ENCODE assay signal across 25 cellular contexts in genomic region chr10:132980426-132981172, GRCh38. TPM values are rescaled to one million over a fixed set of nuclear protein-coding genes. Genes with fewer than 3 reads are reported as not detected.
DNase-seq lines count a peak whose midpoint lies in the region; ATAC-seq, FAIRE-seq and TF ChIP-seq lines count a peak whose summit lies in the region.
"Had no signal": no experiment of that assay in that cellular context is flagged by ENCODE, and none has a peak within 500 bp of the region (broad histone marks: within the 10 kb centered on the region; RNA-seq: fewer than 3 reads in every experiment).

No MANE protein-coding gene starts in this region.

- CTCF ChIA-PET in HEK293 (lab: Yijun Ruan, JAX): no interaction called here
- CTCF ChIA-PET in HepG2 (lab: Yijun Ruan, JAX; ENCODE audit: low intra/inter-chr PET ratio, low total read pairs): no interaction called here
- CTCF ChIA-PET in HEK293T (lab: Yijun Ruan, JAX): no interaction called here

- no peak overlapping the region for H3K9ac ChIP-seq in HepG2 (ENCODE audit: insufficient read depth, low read depth, low read length)
- H3K9ac ChIP-seq: SK-N-SH had no signal

- in situ Hi-C loops in HepG2 (cut with HindIII; ENCODE audit: extremely low pct_ligation_motif_present, low pct_unique_long_range_greater_than_20kb): no loop called here

- H3K36me3 ChIP-seq in HEK293 (ENCODE audit: control insufficient read depth in 2 of 2, insufficient read depth in 1 of 2, low read length in 2 of 2): no peaks in the 10 kb centered on the region
- H3K36me3 ChIP-seq in HepG2 (replicated peaks in 1 of 2; ENCODE audit: control insufficient read depth in 1 of 2, insufficient read depth in 2 of 2, low read length in 2 of 2): no peaks in the 10 kb centered on the region
- H3K36me3 ChIP-seq in thyroid gland: no peaks in the 10 kb centered on the region
- H3K36me3 ChIP-seq: HAP-1 had no signal

- no peaks in the 10 kb centered on the region for H3K79me2 ChIP-seq in HepG2 (ENCODE audit: insufficient read depth, low read length)

- peak; percentile 6 for DNase-seq in RPMI8226
- DNase-seq in HepG2 (ENCODE audit: low spot score): no peak
- DNase-seq in thyroid gland: peak; percentile 36 to 39
- no peak for DNase-seq in activated CD4-positive, alpha-beta T cell treated with anti-CD3 and anti-CD28 coated beads for 48 hours
- DNase-seq in HEK293T (ENCODE audit: extremely low spot score): no peak
- DNase-seq: DND-41, MM.1S, NCI-H1048, NCI-H1417 treated with DMSO at 0.1 percent for 48 hours, NCI-H187, NCI-H446 treated with DMSO at 0.1 percent for 48 hours, NCI-H526 treated with DMSO at 0.1 percent for 48 hours, PC-3, SIG-M5, SK-N-SH had no signal

- H3K27ac ChIP-seq in HEK293 (ENCODE audit: extremely low read depth, low read depth, low read length): no peak overlapping the region
- no peak overlapping the region for H3K27ac ChIP-seq in HepG2 (ENCODE audit: extremely low read length, insufficient read depth, low read length)
- H3K27ac ChIP-seq in thyroid gland: no peak overlapping the region
- H3K27ac ChIP-seq: A549, RWPE1 had no signal

- no peak for ATAC-seq in HepG2
- ATAC-seq in GM21528 (IDR thresholded peaks at IDR 0.05; ENCODE audit: low FRiP score, unreplicated experiment): no peak
- ATAC-seq: GM12878, GM23338, PC-3 had no signal

- no peak for TF ChIP-seq CTCF in HEK293 (tag by site-specific recombination; IDR thresholded peaks at IDR 0.05)
- TF ChIP-seq CTCF in HepG2 (CRISPR knock-in tag; IDR thresholded peaks at IDR 0.05): no peak
- TF ChIP-seq CTCF in thyroid gland (IDR thresholded peaks at IDR 0.05): no peak

- no peak for TF ChIP-seq POLR2A in HepG2 (IDR thresholded peaks at IDR 0.05; ENCODE audit: insufficient read depth in 1 of 2, low read depth in 2 of 2, low read length in 2 of 2)
- TF ChIP-seq POLR2A in thyroid gland (IDR thresholded peaks at IDR 0.05): no peak

- no TSS peak for BruUV-seq in HepG2 (replicated peaks; lab: Mats Ljungman, UMichigan)

- peaks cover 12 to 67% of the 10 kb centered on the region in 2 experiments; a peak in 4 of 5 replicates for H3K27me3 ChIP-seq in HepG2 (ENCODE audit: control insufficient read depth in 1 of 2, insufficient read depth in 2 of 2, low read length in 2 of 2)
- no peaks in the 10 kb centered on the region for H3K27me3 ChIP-seq in thyroid gland

- H3K4me1 ChIP-seq in HEK293 (ENCODE audit: control insufficient read depth, insufficient read depth, low read length) (no peaks in the 10 kb centered on the region), HepG2 (ENCODE audit: insufficient read depth, low read length) (no peaks in the 10 kb centered on the region), thyroid gland (no peaks in the 10 kb centered on the region)
- H3K4me1 ChIP-seq: A549, HAP-1 had no signal

- TF ChIP-seq EP300 in HepG2 (IDR thresholded peaks at IDR 0.05; ENCODE audit: low read depth in 2 of 2, low read length in 2 of 2): no peak
- TF ChIP-seq EP300 in HepG2 (CRISPR knock-in tag; IDR thresholded peaks at IDR 0.05; ENCODE audit: borderline replicate concordance): no peak

- 0 out of 2 replicates have a peak, but pooled peaks cover 9% of the 10 kb centered on the region for H4K20me1 ChIP-seq in HepG2 (ENCODE audit: insufficient read depth, low read length)

- H3K4me2 ChIP-seq in HepG2 (ENCODE audit: low read depth, low read length): no peak overlapping the region
- H3K4me2 ChIP-seq: A549, GM23338, SK-N-SH had no signal

- H3K4me3 ChIP-seq in HEK293 (ENCODE audit: low read depth, low read length) (no peak overlapping the region), HepG2 (replicated peaks in 1 of 3; ENCODE audit: insufficient read depth in 1 of 3, low read depth in 2 of 3, low read length in 3 of 3) (no peak overlapping the region), thyroid gland (replicated peaks in 1 of 3) (no peak overlapping the region)
- H3K4me3 ChIP-seq: A549, GM12878, GM23338, HAP-1 had no signal

- H3K9me3 ChIP-seq in HEK293 (ENCODE audit: control insufficient read depth, insufficient read depth, low read depth, low read length) (no peaks in the 10 kb centered on the region), HepG2 (ENCODE audit: low read length) (no peaks in the 10 kb centered on the region), thyroid gland (no peaks in the 10 kb centered on the region)
- H3K9me3 ChIP-seq: A549, HAP-1, SK-N-SH had no signal

- WGBS in HepG2 (ENCODE audit: low lambda C conversion rate): 56% methylated on average over 13 of the region's 41 CpGs
- 57 to 60% methylated on average over 18 to 30 of the region's 41 CpGs for WGBS in thyroid gland, 2 donors

- POLR2A ChIA-PET in HEK293 (lab: Yijun Ruan, JAX) (no interaction called here), HepG2 (lab: Yijun Ruan, JAX) (no interaction called here), HEK293T (lab: Yijun Ruan, JAX) (no interaction called here)

- H2AFZ ChIP-seq in HepG2 (ENCODE audit: low read length): no peak overlapping the region
- H2AFZ ChIP-seq: GM23338 had no signal

- FAIRE-seq in HepG2 (lab: Jason Lieb, UNC): no peak
- FAIRE-seq: A549, D721Med, GM12878 had no signal

- no peak for TF ChIP-seq RAD21 in HepG2 (CRISPR knock-in tag; IDR thresholded peaks at IDR 0.05)

- intact Hi-C loops in HepG2 (cut with micrococcal nuclease; ENCODE audit: unreplicated experiment) (no loop called here), thyroid gland (cut with DNase I) (no loop called here)

TF ChIP-seq in HEK293, 187 proteins besides CTCF, POLR2A, EP300 and RAD21 (continues in another document):
- no peak for TF ChIP-seq ZSCAN18 (tag by site-specific recombination; IDR thresholded peaks at IDR 0.05)

TF ChIP-seq in HEK293T, 16 proteins besides CTCF, POLR2A, EP300 and RAD21:
- TF ChIP-seq FOXA1 (IDR thresholded peaks at IDR 0.05) (no peak), PKNOX1 (IDR thresholded peaks at IDR 0.05) (no peak), L3MBTL2 (conservative IDR thresholded peaks at IDR 0.05) (no peak), BHLHE40 (IDR thresholded peaks at IDR 0.05; ENCODE audit: borderline replicate concordance) (no peak), ARNT (IDR thresholded peaks at IDR 0.05) (no peak), SP1 (IDR thresholded peaks at IDR 0.05) (no peak), NFRKB (IDR thresholded peaks at IDR 0.05) (no peak), FOXK2 (IDR thresholded peaks at IDR 0.05) (no peak), HDGF (IDR thresholded peaks at IDR 0.05; ENCODE audit: borderline replicate concordance) (no peak), TARDBP (IDR thresholded peaks at IDR 0.05) (no peak), SUZ12 (IDR thresholded peaks at IDR 0.05) (no peak), FOXM1 (IDR thresholded peaks at IDR 0.05; ENCODE audit: borderline replicate concordance) (no peak), LEF1 (IDR thresholded peaks at IDR 0.05; ENCODE audit: borderline replicate concordance) (no peak), ELF4 (IDR thresholded peaks at IDR 0.05) (no peak), ZNF384 (IDR thresholded peaks at IDR 0.05) (no peak), CTBP1 (IDR thresholded peaks at IDR 0.05; ENCODE audit: borderline replicate concordance) (no peak)

RNA-seq across cellular contexts. Expression of gene CFAP46, which starts 38.2 kb away (rescaled TPM):
- total RNA-seq in HepG2 (2016; rRNA removed; fragmentation: Illumina TruSeq; extraction: Trizol) (0.74 and 0.84 TPM in 2 replicates), thyroid gland (10 to 100 TPM in 1 of 4 donors, 1 to 10 TPM in 3; 3.6 to 12.7 (median 9.1) TPM)
- not detected in 2 replicates for total RNA-seq in HepG2 (2016; cell fraction: cytosol; rRNA removed; fragmentation: Illumina TruSeq; extraction: Trizol; ENCODE audit: low read depth)
- 0.87 and 1.1 TPM in 2 replicates for total RNA-seq in HepG2 (2016; cell fraction: insoluble cytoplasmic fraction; rRNA removed; fragmentation: Illumina TruSeq; extraction: Trizol)
- total RNA-seq in HepG2 (2016; cell fraction: membrane; rRNA removed; fragmentation: Illumina TruSeq; extraction: Trizol): 0.21 and 0.34 TPM in 2 replicates
- 0.53 and 1.3 TPM in 2 replicates for total RNA-seq in HepG2 (2016; cell fraction: nucleus; rRNA removed; fragmentation: Illumina TruSeq; extraction: Trizol)
- 0.10 and 0.24 TPM in 2 replicates for polyA plus RNA-seq in HepG2 (2011; rRNA removed)
- 0.13 and 0.19 TPM in 2 replicates for polyA plus RNA-seq in HepG2 (2011; cell fraction: cytosol; rRNA removed)
- polyA plus RNA-seq in HepG2 (2011; cell fraction: nucleus; rRNA removed): 0.05 and 0.27 TPM in 2 replicates
- polyA plus RNA-seq in HepG2 (2012): 0.12 and 0.16 TPM in 2 replicates
- 0.18 and 0.26 TPM in 2 replicates for polyA plus RNA-seq in HepG2 (2016; cell fraction: cytosol; fragmentation: Illumina TruSeq; extraction: Trizol; ENCODE audit: low read depth)
- 0.86 and 1.2 TPM in 2 replicates for polyA plus RNA-seq in HepG2 (2016; cell fraction: insoluble cytoplasmic fraction; fragmentation: Illumina TruSeq; extraction: Trizol; ENCODE audit: low read depth)
- 0.33 and 0.34 TPM in 2 replicates for polyA plus RNA-seq in HepG2 (2016; cell fraction: membrane; fragmentation: Illumina TruSeq; extraction: Trizol; ENCODE audit: low read depth)
- polyA plus RNA-seq in HepG2 (2016; cell fraction: nucleus; fragmentation: Illumina TruSeq; extraction: Trizol; ENCODE audit: insufficient read depth, low read depth): 0.60 and 0.65 TPM in 2 replicates
- 0.06 TPM in 1 of 2 replicates, not detected in the other for polyA minus RNA-seq in HepG2 (2011; rRNA and poly(A)+ RNA removed; ENCODE audit: low replicate concordance)
- not detected in 2 replicates for polyA minus RNA-seq in HepG2 (2011; cell fraction: cytosol; rRNA and poly(A)+ RNA removed)
- polyA minus RNA-seq in HepG2 (2011; cell fraction: nucleus; rRNA and poly(A)+ RNA removed): 0.26 TPM in 1 of 2 replicates, not detected in the other
- total RNA-seq: B cell, GM12878, LHCN-M2 had no signal

Comparison
In these comparisons a context has a peak if more than half of its experiments do, and no peak if none do; other contexts are left out.
1. DNase-seq: peak in RPMI8226 (single experiment) and thyroid gland (2 of 2); none in HepG2 (single experiment), activated CD4-positive, alpha-beta T cell treated with anti-CD3 and anti-CD28 coated beads for 48 hours (single experiment) and HEK293T (single experiment).
2. Of the 63 proteins assayed by ChIP-seq in both HepG2 and HEK293: peak only in HepG2: none; only in HEK293: ZBTB8A; in both: none; in neither: 62.